In the genomic region with DNA sequence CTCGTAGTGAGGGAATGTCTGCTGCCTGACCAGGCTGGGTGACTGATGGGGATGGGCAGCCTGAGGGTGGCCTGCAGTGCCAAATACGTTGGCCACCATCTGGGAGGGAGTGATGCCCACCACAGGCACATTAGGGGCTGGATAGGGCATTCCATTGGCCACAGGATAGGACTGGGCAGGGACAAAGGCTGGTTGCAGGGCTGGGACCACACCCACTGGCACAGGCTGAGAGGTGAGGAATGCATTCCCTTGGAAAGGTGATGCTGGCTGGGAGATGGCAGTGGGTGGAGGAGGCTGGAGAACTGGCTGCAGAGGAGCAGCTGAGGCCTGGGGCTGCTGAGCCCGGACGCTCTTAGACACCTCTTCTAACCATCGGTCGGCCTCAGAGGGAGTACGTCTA, we compare ENCODE assay signal across 1 cellular context.
TF ChIP-seq lines count a peak whose summit lies in the region.

No MANE protein-coding gene starts in this region.

TF ChIP-seq in HEK293, 187 proteins besides CTCF, POLR2A, EP300 and RAD21 (continued from another document):
- TF ChIP-seq, protein P1, sequence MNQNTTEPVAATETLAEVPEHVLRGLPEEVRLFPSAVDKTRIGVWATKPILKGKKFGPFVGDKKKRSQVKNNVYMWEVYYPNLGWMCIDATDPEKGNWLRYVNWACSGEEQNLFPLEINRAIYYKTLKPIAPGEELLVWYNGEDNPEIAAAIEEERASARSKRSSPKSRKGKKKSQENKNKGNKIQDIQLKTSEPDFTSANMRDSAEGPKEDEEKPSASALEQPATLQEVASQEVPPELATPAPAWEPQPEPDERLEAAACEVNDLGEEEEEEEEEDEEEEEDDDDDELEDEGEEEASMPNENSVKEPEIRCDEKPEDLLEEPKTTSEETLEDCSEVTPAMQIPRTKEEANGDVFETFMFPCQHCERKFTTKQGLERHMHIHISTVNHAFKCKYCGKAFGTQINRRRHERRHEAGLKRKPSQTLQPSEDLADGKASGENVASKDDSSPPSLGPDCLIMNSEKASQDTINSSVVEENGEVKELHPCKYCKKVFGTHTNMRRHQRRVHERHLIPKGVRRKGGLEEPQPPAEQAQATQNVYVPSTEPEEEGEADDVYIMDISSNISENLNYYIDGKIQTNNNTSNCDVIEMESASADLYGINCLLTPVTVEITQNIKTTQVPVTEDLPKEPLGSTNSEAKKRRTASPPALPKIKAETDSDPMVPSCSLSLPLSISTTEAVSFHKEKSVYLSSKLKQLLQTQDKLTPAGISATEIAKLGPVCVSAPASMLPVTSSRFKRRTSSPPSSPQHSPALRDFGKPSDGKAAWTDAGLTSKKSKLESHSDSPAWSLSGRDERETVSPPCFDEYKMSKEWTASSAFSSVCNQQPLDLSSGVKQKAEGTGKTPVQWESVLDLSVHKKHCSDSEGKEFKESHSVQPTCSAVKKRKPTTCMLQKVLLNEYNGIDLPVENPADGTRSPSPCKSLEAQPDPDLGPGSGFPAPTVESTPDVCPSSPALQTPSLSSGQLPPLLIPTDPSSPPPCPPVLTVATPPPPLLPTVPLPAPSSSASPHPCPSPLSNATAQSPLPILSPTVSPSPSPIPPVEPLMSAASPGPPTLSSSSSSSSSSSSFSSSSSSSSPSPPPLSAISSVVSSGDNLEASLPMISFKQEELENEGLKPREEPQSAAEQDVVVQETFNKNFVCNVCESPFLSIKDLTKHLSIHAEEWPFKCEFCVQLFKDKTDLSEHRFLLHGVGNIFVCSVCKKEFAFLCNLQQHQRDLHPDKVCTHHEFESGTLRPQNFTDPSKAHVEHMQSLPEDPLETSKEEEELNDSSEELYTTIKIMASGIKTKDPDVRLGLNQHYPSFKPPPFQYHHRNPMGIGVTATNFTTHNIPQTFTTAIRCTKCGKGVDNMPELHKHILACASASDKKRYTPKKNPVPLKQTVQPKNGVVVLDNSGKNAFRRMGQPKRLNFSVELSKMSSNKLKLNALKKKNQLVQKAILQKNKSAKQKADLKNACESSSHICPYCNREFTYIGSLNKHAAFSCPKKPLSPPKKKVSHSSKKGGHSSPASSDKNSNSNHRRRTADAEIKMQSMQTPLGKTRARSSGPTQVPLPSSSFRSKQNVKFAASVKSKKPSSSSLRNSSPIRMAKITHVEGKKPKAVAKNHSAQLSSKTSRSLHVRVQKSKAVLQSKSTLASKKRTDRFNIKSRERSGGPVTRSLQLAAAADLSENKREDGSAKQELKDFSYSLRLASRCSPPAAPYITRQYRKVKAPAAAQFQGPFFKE (tag by site-specific recombination; IDR thresholded peaks at IDR 0.05; ENCODE audit: borderline replicate concordance), result no peak
